Comparison of ENCODE assay signal across 9 cellular contexts in genomic region chr16:27585200-27585599, GRCh38.
"Had no signal": no experiment of that assay in that cellular context is flagged by ENCODE, and none has a peak within 500 bp of the region (broad histone marks: within the 10 kb centered on the region; RNA-seq: fewer than 3 reads in every experiment).

No MANE protein-coding gene starts in this region.

- H3K4me3 ChIP-seq: GM23338 had no signal

- H2AFZ ChIP-seq: GM23338 had no signal

- DNase-seq: H9, HCEC 1CT, HFFc6, KG1 had no signal

- H3K4me2 ChIP-seq: GM23338 had no signal

- H3K27ac ChIP-seq: HL-60 had no signal

- FAIRE-seq: H1, H54, HepG2 had no signal
